Comparison of ENCODE assay signal across 8 cellular contexts in the genomic region with DNA sequence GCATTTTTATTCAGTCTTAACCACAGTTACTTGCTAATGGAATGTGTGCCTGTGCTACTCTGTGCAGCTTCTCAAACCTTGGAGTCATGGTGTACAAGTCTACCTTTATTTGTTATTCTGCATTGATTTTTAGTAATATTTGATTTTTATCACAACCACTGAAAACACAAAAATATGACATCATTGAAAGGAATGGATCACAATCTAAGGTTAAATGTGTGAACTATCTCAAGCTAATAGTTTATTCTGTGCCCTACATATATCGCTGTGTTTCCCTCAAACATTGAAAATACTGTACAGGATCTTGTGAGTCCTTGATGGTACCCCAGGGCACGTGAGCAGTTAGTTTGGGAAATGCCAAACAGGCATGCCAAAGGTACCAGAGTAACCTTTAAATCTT.
"Had no signal": no experiment of that assay in that cellular context is flagged by ENCODE, and none has a peak within 500 bp of the region (broad histone marks: within the 10 kb centered on the region; RNA-seq: fewer than 3 reads in every experiment).

No MANE protein-coding gene starts in this region.

- H3K4me3 ChIP-seq: GM12878 had no signal

- ATAC-seq: GM12878 had no signal

- DNase-seq: GDM1, GF-D8 had no signal

- FAIRE-seq: G401.6, GM12878, GM12891, GM12892, GM18507, GM19239 had no signal
